11 cellular contexts compared by ENCODE assay signal in genomic region chr2:28736034-28736433, GRCh38. TPM values are rescaled to one million over a fixed set of nuclear protein-coding genes. Genes with fewer than 3 reads are reported as not detected.
DNase-seq lines count a peak whose midpoint lies in the region; ATAC-seq and TF ChIP-seq lines count a peak whose summit lies in the region.
"Had no signal": no experiment of that assay in that cellular context is flagged by ENCODE, and none has a peak within 500 bp of the region (broad histone marks: within the 10 kb centered on the region; RNA-seq: fewer than 3 reads in every experiment).

No MANE protein-coding gene starts in this region.

- intact Hi-C loops in Right ventricle myocardium inferior (cut with DNase I) (no loop called here), prostate gland (cut with DNase I) (no loop called here)

- 24% methylated on average over 3 of the region's 3 CpGs for WGBS in prostate gland
- WGBS in hepatocyte (ENCODE audit: low lambda C conversion rate, missing lambda C conversion rate) = 76% methylated on average over 3 of the region's 3 CpGs

- TF ChIP-seq CTCF in prostate gland (IDR thresholded peaks at IDR 0.05) = no peak
- no peak for TF ChIP-seq CTCF in hepatocyte (IDR thresholded peaks at IDR 0.05; ENCODE audit: poor library complexity)

- H3K36me3 ChIP-seq in prostate gland (no peaks in the 10 kb centered on the region), hepatocyte (replicated peaks; ENCODE audit: insufficient read depth, low read depth) (no peaks in the 10 kb centered on the region)

- peak; percentile 99 for ATAC-seq in SK-N-SH treated with all-trans-retinoic acid at 6 μM for 48 hours
- peak; percentile 96 for ATAC-seq in Right ventricle myocardium inferior
- ATAC-seq in GM18867 (IDR thresholded peaks at IDR 0.05; ENCODE audit: unreplicated experiment) = no peak

- H3K79me2 ChIP-seq in hepatocyte = no peaks in the 10 kb centered on the region

- no peaks in the 10 kb centered on the region for H3K9me2 ChIP-seq in hepatocyte (replicated peaks; ENCODE audit: insufficient read depth)

- DNase-seq in DMS53 (lab: John Stamatoyannopoulos, UW) (peak; percentile 48), Right ventricle myocardium inferior (ENCODE audit: missing footprints) (peak; percentile 75), prostate gland (ENCODE audit: low spot score) (peak; percentile 95), 8988T (no peak), hepatocyte (ENCODE audit: low spot score) (no peak)
- DNase-seq in activated CD4-positive, alpha-beta T cell treated with anti-CD3 and anti-CD28 coated beads for 48 hours = no peak
- DNase-seq: activated CD8-positive, alpha-beta memory T cell treated with anti-CD3 and anti-CD28 coated beads, Interleukin-2, amount 50 U/mL, for 4 hours; DND-41 had no signal

- H3K9me3 ChIP-seq in prostate gland (no peaks in the 10 kb centered on the region), hepatocyte (ENCODE audit: low read depth) (no peaks in the 10 kb centered on the region)

- no peak overlapping the region for H2AFZ ChIP-seq in hepatocyte

- H3K4me3 ChIP-seq in prostate gland = peak overlapping the region in 1 of 2 donors; percentile 34
- no peak overlapping the region for H3K4me3 ChIP-seq in hepatocyte
- H3K4me3 ChIP-seq: skin epidermis had no signal

- H3K4me2 ChIP-seq in hepatocyte = no peak overlapping the region

- no peaks in the 10 kb centered on the region for H3K27me3 ChIP-seq in prostate gland (replicated peaks; ENCODE audit: insufficient read depth)
- no peaks in the 10 kb centered on the region for H3K27me3 ChIP-seq in hepatocyte

- H3K4me1 ChIP-seq in prostate gland (replicated peaks) (no peaks in the 10 kb centered on the region), hepatocyte (ENCODE audit: insufficient read depth) (no peaks in the 10 kb centered on the region)

- no peak for TF ChIP-seq POLR2A in prostate gland (IDR thresholded peaks at IDR 0.05)

- peak overlapping the region; percentile 78 to 81 for H3K27ac ChIP-seq in prostate gland
- H3K27ac ChIP-seq in hepatocyte = no peak overlapping the region

- no peaks in the 10 kb centered on the region for H4K20me1 ChIP-seq in hepatocyte (ENCODE audit: insufficient read depth, poor library complexity, severe bottlenecking)

TF ChIP-seq in SK-N-SH treated with all-trans-retinoic acid at 6 μM for 48 hours, 23 proteins besides CTCF, POLR2A, EP300 and RAD21:
- TF ChIP-seq PATZ1 (CRISPR knock-in tag; IDR thresholded peaks at IDR 0.05; ENCODE audit: borderline replicate concordance) (no peak), ZNF565 (CRISPR knock-in tag; conservative IDR thresholded peaks at IDR 0.05; ENCODE audit: low read depth) (no peak), ZFP30 (CRISPR knock-in tag; IDR thresholded peaks at IDR 0.05) (no peak), ISL1 (CRISPR knock-in tag; IDR thresholded peaks at IDR 0.05) (no peak), TSHZ2 (CRISPR knock-in tag; IDR thresholded peaks at IDR 0.05) (no peak), PPARA (CRISPR knock-in tag; IDR thresholded peaks at IDR 0.05; ENCODE audit: borderline replicate concordance) (no peak), POU6F1 (CRISPR knock-in tag; IDR thresholded peaks at IDR 0.05; ENCODE audit: borderline replicate concordance, low read depth) (no peak), BACH2 (CRISPR knock-in tag; IDR thresholded peaks at IDR 0.05; ENCODE audit: borderline replicate concordance) (no peak), TOX (CRISPR knock-in tag; IDR thresholded peaks at IDR 0.05; ENCODE audit: borderline replicate concordance) (no peak), GLIS3 (CRISPR knock-in tag; IDR thresholded peaks at IDR 0.05) (no peak), ZC3H10 (CRISPR knock-in tag; IDR thresholded peaks at IDR 0.05) (no peak), RARB (CRISPR knock-in tag; IDR thresholded peaks at IDR 0.05) (no peak), TCF4 (CRISPR knock-in tag; IDR thresholded peaks at IDR 0.05; ENCODE audit: borderline replicate concordance) (no peak), ESRRG (CRISPR knock-in tag; IDR thresholded peaks at IDR 0.05) (no peak), ARNTL (CRISPR knock-in tag; IDR thresholded peaks at IDR 0.05; ENCODE audit: borderline replicate concordance, low read depth) (no peak), ZNF8 (CRISPR knock-in tag; IDR thresholded peaks at IDR 0.05) (no peak), CSDC2 (CRISPR knock-in tag; IDR thresholded peaks at IDR 0.05) (no peak), OSR1 (CRISPR knock-in tag; IDR thresholded peaks at IDR 0.05) (no peak), CSRNP3 (CRISPR knock-in tag; IDR thresholded peaks at IDR 0.05) (no peak), ZFP3 (CRISPR knock-in tag; IDR thresholded peaks at IDR 0.05) (no peak)
TF ChIP-seq in SK-N-SH treated with all-trans-retinoic acid at 6 μM for 48 hours: peak in this region for 0.

RNA-seq across cellular contexts. Expression of gene PPP1CB, which starts 15.6 kb away (rescaled TPM):
- total RNA-seq in Right ventricle myocardium inferior (397 TPM), prostate gland (100 to 1,000 TPM; 177 to 260 TPM), hepatocyte (250 and 269 TPM in 2 replicates)
- polyA plus RNA-seq in hepatocyte = 157 and 161 TPM in 2 replicates

Comparison
In these comparisons a context has a peak if more than half of its experiments do, and no peak if none do; other contexts are left out.
1. DNase-seq: peak in DMS53 (single experiment), Right ventricle myocardium inferior (single experiment) and prostate gland (single experiment); none in activated CD4-positive, alpha-beta T cell treated with anti-CD3 and anti-CD28 coated beads for 48 hours (single experiment), 8988T (single experiment) and hepatocyte (single experiment).